ENCODE assay signal across 1 cellular context in genomic region chr6:107132330-107132954, GRCh38.
A peak's percentile ranks its signal among the peaks of the same experiment; 100 is the strongest.
TF ChIP-seq lines count a peak whose summit lies in the region.

No MANE protein-coding gene starts in this region.

TF ChIP-seq in HepG2, 621 proteins besides CTCF, POLR2A, EP300 and RAD21 (continued from another document):
- TF ChIP-seq HNF1A (IDR thresholded peaks at IDR 0.05; ENCODE audit: low read depth) = peak; percentile 83
- TF ChIP-seq HNF1A (CRISPR knock-in tag; IDR thresholded peaks at IDR 0.05; ENCODE audit: borderline replicate concordance) = peak; percentile 71; the same call in 1 of the 2 replicates
- peak; percentile 34; the same call in 1 of the 2 replicates for TF ChIP-seq ZGPAT (CRISPR knock-in tag; IDR thresholded peaks at IDR 0.05)
